Comparison of ENCODE assay signal across 10 cellular contexts in the genomic region with DNA sequence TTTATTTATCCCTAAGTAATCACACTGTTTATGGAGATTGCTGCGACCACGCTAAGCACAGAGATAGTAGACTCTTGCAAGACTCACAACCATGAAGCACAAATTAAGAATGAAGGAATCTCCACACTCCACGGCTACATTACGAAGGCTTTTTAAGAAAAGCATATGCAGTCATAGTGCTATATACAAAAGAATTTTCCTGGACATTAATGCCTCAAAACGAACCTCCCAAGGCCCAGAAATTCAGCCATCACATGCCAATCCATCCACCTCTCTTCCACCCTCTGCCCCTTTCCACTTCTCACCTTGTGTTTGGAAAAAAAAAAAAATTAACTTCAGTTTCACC.
DNase-seq lines count a peak whose midpoint lies in the region; ATAC-seq and TF ChIP-seq lines count a peak whose summit lies in the region.
"Had no signal": no experiment of that assay in that cellular context is flagged by ENCODE, and none has a peak within 500 bp of the region (broad histone marks: within the 10 kb centered on the region; RNA-seq: fewer than 3 reads in every experiment).

No MANE protein-coding gene starts in this region.

- TF ChIP-seq POLR2A in stomach (IDR thresholded peaks at IDR 0.05): no peak

- peak overlapping the region; percentile 16 to 32 (median 28) for H3K4me3 ChIP-seq in stomach

- CTCF ChIA-PET in activated CD4-positive, alpha-beta T cell treated with anti-CD3 and anti-CD28 coated beads for 36 hours (lab: Charles Lee): interaction anchor here (0.6 kb wide), 1 partner anchor 10 kb away, joined by 3 read pairs; no protein-coding TSS in a partner anchor

- TF ChIP-seq EP300 in stomach (IDR thresholded peaks at IDR 0.05): no peak

- H3K27ac ChIP-seq in cingulate gyrus (ENCODE audit: low read depth, low read length): peak overlapping the region; percentile 97
- H3K27ac ChIP-seq in stomach: peak overlapping the region; percentile 3 to 78 (median 74)

- no peak for TF ChIP-seq CTCF in HFFc6 (IDR thresholded peaks at IDR 0.05)
- no peak for TF ChIP-seq CTCF in stomach (IDR thresholded peaks at IDR 0.05)

- 50 to 74% (median 62%) methylated on average over 5 of the region's 5 CpGs for WGBS in stomach, 5 donors

- no peak for ATAC-seq in activated CD4-positive, alpha-beta T cell treated with anti-CD3 and anti-CD28 coated beads for 36 hours

- peaks cover 0 to 24% (median 12%) of the 10 kb centered on the region in 4 donors for H3K4me1 ChIP-seq in stomach

- H3K36me3 ChIP-seq in stomach: no peaks in the 10 kb centered on the region

- no peaks in the 10 kb centered on the region for H3K9me3 ChIP-seq in stomach

- DNase-seq in HFFc6 (no peak), medulla oblongata (ENCODE audit: extremely low spot score) (peak; percentile 68), stomach (no peak), Ammon's horn (ENCODE audit: low spot score) (no peak), DMS153 treated with DMSO at 0.1 percent for 48 hours (lab: John Stamatoyannopoulos, UW; ENCODE audit: unreplicated experiment) (no peak), HPDE6-E6E7 (ENCODE audit: extremely low spot score) (no peak)
- no peak for DNase-seq in activated CD4-positive, alpha-beta T cell treated with anti-CD3 and anti-CD28 coated beads for 36 hours
- DNase-seq: activated naive CD8-positive, alpha-beta T cell treated with anti-CD3 and anti-CD28 coated beads for 36 hours; NCI-H187 treated with DMSO at 0.1 percent for 48 hours had no signal

- peak overlapping the region; percentile 89 for H3K27ac Mint-ChIP-seq in HFFc6
- H3K27ac Mint-ChIP-seq in activated CD4-positive, alpha-beta T cell treated with anti-CD3 and anti-CD28 coated beads for 36 hours: no peak overlapping the region
- H3K27ac Mint-ChIP-seq: activated naive CD8-positive, alpha-beta T cell treated with anti-CD3 and anti-CD28 coated beads for 36 hours had no signal

- H3K36me3 Mint-ChIP-seq in HFFc6 (ENCODE audit: low read depth): no peaks in the 10 kb centered on the region
- H3K36me3 Mint-ChIP-seq in activated CD4-positive, alpha-beta T cell treated with anti-CD3 and anti-CD28 coated beads for 36 hours (ENCODE audit: low read depth): no peaks in the 10 kb centered on the region
- H3K36me3 Mint-ChIP-seq: activated naive CD8-positive, alpha-beta T cell treated with anti-CD3 and anti-CD28 coated beads for 36 hours had no signal

- intact Hi-C loops in stomach (cut with DNase I; ENCODE audit: low total_unique reads): no loop called here
- intact Hi-C loops in activated CD4-positive, alpha-beta T cell treated with anti-CD3 and anti-CD28 coated beads for 36 hours (cut with DNase I, micrococcal nuclease): no loop called here

- H3K4me1 Mint-ChIP-seq in HFFc6 (ENCODE audit: low read depth): peaks cover 91% of the 10 kb centered on the region
- peaks cover 2% of the 10 kb centered on the region for H3K4me1 Mint-ChIP-seq in activated CD4-positive, alpha-beta T cell treated with anti-CD3 and anti-CD28 coated beads for 36 hours

- H3K27me3 Mint-ChIP-seq in HFFc6 (ENCODE audit: insufficient read depth): no peaks in the 10 kb centered on the region
- peaks cover 5% of the 10 kb centered on the region for H3K27me3 Mint-ChIP-seq in activated CD4-positive, alpha-beta T cell treated with anti-CD3 and anti-CD28 coated beads for 36 hours

- no peaks in the 10 kb centered on the region for H3K27me3 ChIP-seq in stomach

- H3K4me3 Mint-ChIP-seq in HFFc6: peak overlapping the region; percentile 89
- no peak overlapping the region for H3K4me3 Mint-ChIP-seq in activated CD4-positive, alpha-beta T cell treated with anti-CD3 and anti-CD28 coated beads for 36 hours
- H3K4me3 Mint-ChIP-seq: activated naive CD8-positive, alpha-beta T cell treated with anti-CD3 and anti-CD28 coated beads for 36 hours had no signal

- POLR2A ChIA-PET in activated CD4-positive, alpha-beta T cell treated with anti-CD3 and anti-CD28 coated beads for 36 hours (lab: Charles Lee): no interaction called here

- H3K9me3 Mint-ChIP-seq in HFFc6: no peaks in the 10 kb centered on the region
- H3K9me3 Mint-ChIP-seq in activated CD4-positive, alpha-beta T cell treated with anti-CD3 and anti-CD28 coated beads for 36 hours (ENCODE audit: low read depth): no peaks in the 10 kb centered on the region
- H3K9me3 Mint-ChIP-seq: activated naive CD8-positive, alpha-beta T cell treated with anti-CD3 and anti-CD28 coated beads for 36 hours had no signal
